Comparison of ENCODE assay signal across 24 cellular contexts in the genomic region with DNA sequence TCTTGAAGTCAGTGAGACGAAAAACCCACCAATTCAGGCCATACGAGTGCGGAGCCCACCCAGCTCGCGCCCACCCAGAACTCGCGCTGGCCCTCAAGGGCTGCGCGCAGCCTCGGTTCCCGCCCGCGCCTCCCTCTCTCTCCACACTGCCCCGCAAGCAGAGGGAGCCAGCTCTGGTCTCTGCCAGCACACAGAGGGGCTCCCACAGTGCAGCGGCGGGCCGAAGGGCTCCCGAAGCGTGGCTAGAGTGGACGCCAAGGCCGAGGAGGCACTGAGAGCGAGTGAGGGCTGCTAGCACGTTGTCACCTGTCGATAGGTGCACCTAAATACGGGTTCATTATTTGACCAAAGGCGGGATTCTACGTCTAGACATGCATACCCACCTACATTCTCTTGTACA. TPM values are rescaled to one million over a fixed set of nuclear protein-coding genes. Genes with fewer than 3 reads are reported as not detected.
DNase-seq lines count a peak whose midpoint lies in the region; ATAC-seq, FAIRE-seq and TF ChIP-seq lines count a peak whose summit lies in the region.
"Had no signal": no experiment of that assay in that cellular context is flagged by ENCODE, and none has a peak within 500 bp of the region (broad histone marks: within the 10 kb centered on the region; RNA-seq: fewer than 3 reads in every experiment).

No MANE protein-coding gene starts in this region.

- H3K27ac ChIP-seq in H1 (ENCODE audit: low read depth, low read length): no peak overlapping the region
- no peak overlapping the region for H3K27ac ChIP-seq in neuronal stem cell (replicated peaks; ENCODE audit: low read length)
- H3K27ac ChIP-seq: A549, GM23248 had no signal

- no peak overlapping the region for H4K5ac ChIP-seq in H1 (ENCODE audit: insufficient read length, low read depth, low read length)

- H2BK15ac ChIP-seq in H1 (ENCODE audit: low read length): 0 out of 2 replicates have a peak overlapping the region, but pooled peaks have one; percentile 61
- no peak overlapping the region for H2BK15ac ChIP-seq in neuronal stem cell (ENCODE audit: low read length)

- H3K27ac Mint-ChIP-seq in stimulated activated naive CD8-positive, alpha-beta T cell treated with anti-CD3 and anti-CD28 coated beads, Interleukin-15, Interleukin-2, amounts not matched to agents 100 ng/mL and 50 ng/mL, for 24 hours: peak overlapping the region; percentile 13
- H3K27ac Mint-ChIP-seq in type B pancreatic cell: no peak overlapping the region
- H3K27ac Mint-ChIP-seq: CD4-positive, alpha-beta memory T cell; HFFc6 had no signal

- H3K27me3 ChIP-seq in H1 (replicated peaks in 1 of 4; ENCODE audit: control insufficient read depth in 3 of 4, extremely low read depth in 1 of 4, insufficient read depth in 3 of 4, low read length in 3 of 4): peaks cover 0 to 7% (median 3%) of the 10 kb centered on the region in 4 experiments; a peak in 3 of 7 replicates
- H3K27me3 ChIP-seq in neuronal stem cell (ENCODE audit: control insufficient read depth in 3 of 3, insufficient read depth in 3 of 3, low read depth in 1 of 3, low read length in 3 of 3): no peaks in the 10 kb centered on the region

- H4K20me1 ChIP-seq in H1 (replicated peaks in 1 of 2; ENCODE audit: control insufficient read depth in 1 of 2, insufficient read depth in 2 of 2, low read length in 2 of 2): no peaks in the 10 kb centered on the region

- no peaks in the 10 kb centered on the region for H3K9me3 Mint-ChIP-seq in stimulated activated naive CD8-positive, alpha-beta T cell treated with anti-CD3 and anti-CD28 coated beads, Interleukin-15, Interleukin-2, amounts not matched to agents 100 ng/mL and 50 ng/mL, for 24 hours
- no peaks in the 10 kb centered on the region for H3K9me3 Mint-ChIP-seq in type B pancreatic cell
- H3K9me3 Mint-ChIP-seq: CD4-positive, alpha-beta memory T cell had no signal

- H2AFZ ChIP-seq in H1 (ENCODE audit: low read length) (no peak overlapping the region), neuronal stem cell (ENCODE audit: low read length) (no peak overlapping the region)
- H2AFZ ChIP-seq: GM23248 had no signal

- H3K4me2 ChIP-seq in H1 (ENCODE audit: insufficient read depth in 1 of 2, low read depth in 2 of 2, low read length in 2 of 2): no peak overlapping the region
- H3K4me2 ChIP-seq in neuronal stem cell (ENCODE audit: insufficient read depth, low read length, poor library complexity, severe bottlenecking): no peak overlapping the region
- H3K4me2 ChIP-seq: A549 had no signal

- H2BK12ac ChIP-seq in H1 (ENCODE audit: low read depth, low read length) (peak overlapping the region; percentile 39; the same call in 1 of the 2 replicates), neuronal stem cell (ENCODE audit: low read length) (peak overlapping the region; percentile 41)

- H3K9me3 ChIP-seq in H1 (ENCODE audit: insufficient read depth in 2 of 2, low read depth in 1 of 2, low read length in 1 of 2): no peaks in the 10 kb centered on the region
- peaks cover 0 to 7% of the 10 kb centered on the region in 2 donors for H3K9me3 ChIP-seq in neuronal stem cell (replicated peaks in 1 of 2; ENCODE audit: control insufficient read depth in 2 of 2, insufficient read depth in 1 of 2, low read depth in 1 of 2, low read length in 2 of 2)
- H3K9me3 ChIP-seq: A549, HAP-1 had no signal

- H3K23ac ChIP-seq in H1 (ENCODE audit: insufficient read length) (no peak overlapping the region), neuronal stem cell (ENCODE audit: low read depth, low read length, poor library complexity) (peak overlapping the region; percentile 80)

- no peaks in the 10 kb centered on the region for H3K36me3 Mint-ChIP-seq in stimulated activated naive CD8-positive, alpha-beta T cell treated with anti-CD3 and anti-CD28 coated beads, Interleukin-15, Interleukin-2, amounts not matched to agents 100 ng/mL and 50 ng/mL, for 24 hours (ENCODE audit: low read depth)
- peaks cover 4% of the 10 kb centered on the region for H3K36me3 Mint-ChIP-seq in type B pancreatic cell

- TF ChIP-seq CTCF in H1 (IDR thresholded peaks at IDR 0.05; ENCODE audit: control extremely low read depth in 1 of 3, insufficient read depth in 1 of 3, low read depth in 1 of 3, low read length in 3 of 3) (no peak), type B pancreatic cell (conservative IDR thresholded peaks at IDR 0.05) (no peak)

- H2AK5ac ChIP-seq in H1 (ENCODE audit: low read depth, low read length) (no peak overlapping the region), neuronal stem cell (ENCODE audit: low read depth, low read length) (peak overlapping the region; percentile 63)

- POLR2A ChIA-PET in H1 (lab: Charles Lee; ENCODE audit: partially characterized antibody): interaction anchor here (1.0 to 3.7 kb wide), 7 partner anchors 9 to 94 kb away, joined by 3 to 25 read pairs (median 15); partner anchors contain the start of gene GMFB

- H2BK20ac ChIP-seq in H1 (ENCODE audit: low read length): no peak overlapping the region

- H3K9ac ChIP-seq in H1 (replicated peaks in 1 of 4; ENCODE audit: extremely low read depth in 1 of 4, low read depth in 3 of 4, low read length in 3 of 4): no peak overlapping the region
- H3K9ac ChIP-seq in neuronal stem cell (ENCODE audit: low read depth, low read length, poor library complexity): no peak overlapping the region
- H3K9ac ChIP-seq: GM23248 had no signal

- WGBS in H1 (ENCODE audit: extremely low coverage in 1 of 2, insufficient coverage in 1 of 2, insufficient read length in 1 of 2, insufficient replicate concordance in 2 of 2, low coverage in 1 of 2, low lambda C conversion rate in 2 of 2, missing lambda C conversion rate in 1 of 2), 2 experiments: 92% methylated on average over 18 of the region's 27 CpGs; no CpG with 5 or more reads in 1 of the 2 experiments
- WGBS in neuronal stem cell (ENCODE audit: extremely low coverage in 2 of 2, insufficient read length in 2 of 2, insufficient replicate concordance in 1 of 2), 2 donors: no CpG with 5 or more reads among the region's 27 CpGs

- no peaks in the 10 kb centered on the region for H3K79me2 ChIP-seq in H1 (ENCODE audit: control insufficient read depth in 1 of 2, insufficient read depth in 2 of 2, low read length in 2 of 2)

- ATAC-seq in stimulated activated naive CD8-positive, alpha-beta T cell treated with anti-CD3 and anti-CD28 coated beads, Interleukin-15, Interleukin-2, amounts not matched to agents 100 U/mL and 50 U/mL, for 24 hours: no peak
- ATAC-seq in HG03108 (IDR thresholded peaks at IDR 0.05; ENCODE audit: unreplicated experiment): no peak
- ATAC-seq: A549, GM12878 had no signal

- no peak overlapping the region for H3K4me3 Mint-ChIP-seq in stimulated activated naive CD8-positive, alpha-beta T cell treated with anti-CD3 and anti-CD28 coated beads, Interleukin-15, Interleukin-2, amounts not matched to agents 100 ng/mL and 50 ng/mL, for 24 hours
- H3K4me3 Mint-ChIP-seq in type B pancreatic cell: peak overlapping the region; percentile 25
- H3K4me3 Mint-ChIP-seq: CD4-positive, alpha-beta memory T cell; HFFc6 had no signal

- H3K27me3 Mint-ChIP-seq in stimulated activated naive CD8-positive, alpha-beta T cell treated with anti-CD3 and anti-CD28 coated beads, Interleukin-15, Interleukin-2, amounts not matched to agents 100 ng/mL and 50 ng/mL, for 24 hours: no peaks in the 10 kb centered on the region
- peaks cover 3% of the 10 kb centered on the region for H3K27me3 Mint-ChIP-seq in type B pancreatic cell

- H3K79me1 ChIP-seq in H1 (ENCODE audit: low read depth, low read length) (no peaks in the 10 kb centered on the region; the same call in 1 of the 2 replicates), neuronal stem cell (ENCODE audit: low read depth, low read length) (peaks cover 5% of the 10 kb centered on the region)

- H3K14ac ChIP-seq in H1 (ENCODE audit: insufficient read length) (no peak overlapping the region), neuronal stem cell (ENCODE audit: low read length) (no peak overlapping the region)

- H4K8ac ChIP-seq in H1 (ENCODE audit: extremely low read depth, insufficient read depth, low read length): no peak overlapping the region
- H4K8ac ChIP-seq in neuronal stem cell (ENCODE audit: low read depth, low read length): no peak overlapping the region

- peaks cover 0 to 3% (median 1%) of the 10 kb centered on the region in 4 experiments; a peak in 2 of 7 replicates for H3K4me1 ChIP-seq in H1 (replicated peaks in 1 of 4; ENCODE audit: control insufficient read depth in 3 of 4, insufficient read depth in 4 of 4, low read length in 3 of 4)
- H3K4me1 ChIP-seq in neuronal stem cell (ENCODE audit: control insufficient read depth in 2 of 2, insufficient read depth in 1 of 2, low read depth in 1 of 2, low read length in 2 of 2): peaks cover 3 to 10% of the 10 kb centered on the region in 2 donors

- TF ChIP-seq RAD21 in H1 (IDR thresholded peaks at IDR 0.05 in 1 of 2, conservative IDR thresholded peaks at IDR 0.05 in 1 of 2; ENCODE audit: low read depth in 2 of 2, low read length in 2 of 2): no peak

- no peak overlapping the region for H3K4ac ChIP-seq in H1 (replicated peaks; ENCODE audit: insufficient read length, low read depth, low read length)
- H3K4ac ChIP-seq in neuronal stem cell (ENCODE audit: low read length): no peak overlapping the region

- H3K23me2 ChIP-seq in H1 (ENCODE audit: low read depth, low read length): peaks cover 11% of the 10 kb centered on the region; the same call in 1 of the 2 replicates

- no peak for FAIRE-seq in H1 (lab: Jason Lieb, UNC)
- FAIRE-seq: A549, G401.6, GM12878, GM19239, H54 had no signal

- H2BK5ac ChIP-seq in H1 (ENCODE audit: low read depth, low read length): no peak overlapping the region
- no peak overlapping the region for H2BK5ac ChIP-seq in neuronal stem cell (ENCODE audit: low read length)

- H3K4me1 Mint-ChIP-seq in stimulated activated naive CD8-positive, alpha-beta T cell treated with anti-CD3 and anti-CD28 coated beads, Interleukin-15, Interleukin-2, amounts not matched to agents 100 ng/mL and 50 ng/mL, for 24 hours (ENCODE audit: low read depth): peaks cover 20% of the 10 kb centered on the region
- H3K4me1 Mint-ChIP-seq in type B pancreatic cell (ENCODE audit: unreplicated experiment): peaks cover 17% of the 10 kb centered on the region

- no peak overlapping the region for H3K4me3 ChIP-seq in H1 (ENCODE audit: extremely low read depth in 1 of 4, insufficient read depth in 2 of 4, low read depth in 3 of 4, low read length in 4 of 4)
- H3K4me3 ChIP-seq in neuronal stem cell (ENCODE audit: low read length in 2 of 2): no peak overlapping the region
- H3K4me3 ChIP-seq: A549, GM12878, GM23248, HAP-1 had no signal

- no peak for TF ChIP-seq EP300 in H1 (IDR thresholded peaks at IDR 0.05; ENCODE audit: borderline replicate concordance in 1 of 2, low read depth in 2 of 2, low read length in 2 of 2)

- H3K36me3 ChIP-seq in H1 (ENCODE audit: control insufficient read depth in 2 of 4, insufficient read depth in 4 of 4, low read length in 3 of 4) (no peaks in the 10 kb centered on the region), neuronal stem cell (replicated peaks in 1 of 2; ENCODE audit: control insufficient read depth in 2 of 2, insufficient read depth in 2 of 2, low read length in 2 of 2) (peaks cover 3% of the 10 kb centered on the region in 2 donors)
- H3K36me3 ChIP-seq: HAP-1 had no signal

- DNase-seq in stimulated activated naive CD8-positive, alpha-beta T cell treated with anti-CD3 and anti-CD28 coated beads, Interleukin-15, Interleukin-2, amounts not matched to agents 100 U/mL and 50 U/mL, for 24 hours: no peak
- no peak for DNase-seq in H1 (ENCODE audit: low read depth in 1 of 2, low spot score in 2 of 2)
- DNase-seq in neuronal stem cell (ENCODE audit: low spot score): no peak
- no peak for DNase-seq in type B pancreatic cell (ENCODE audit: extremely low spot score, unreplicated experiment)
- DNase-seq in GM03348 (ENCODE audit: low spot score): no peak
- DNase-seq in OCI-M2 (lab: John Stamatoyannopoulos, UW; ENCODE audit: unreplicated experiment): no peak
- DNase-seq: 8988T; ACHN; C1 segment of cervical spinal cord; Calu3; CD4-positive, alpha-beta memory T cell; COR-L47; DMS53; DMS79 treated with DMSO at 0.1 percent for 48 hours; GM23248; HFFc6 had no signal

- CTCF ChIA-PET in H1 (lab: Charles Lee; ENCODE audit: partially characterized antibody): interaction anchor here (0.8 to 5.3 kb wide), 10 partner anchors 10 to 50 kb away, joined by 3 to 26 read pairs (median 5); no protein-coding TSS in a partner anchor

- H2BK120ac ChIP-seq in H1 (replicated peaks; ENCODE audit: low read depth, low read length): no peak overlapping the region
- H2BK120ac ChIP-seq in neuronal stem cell (ENCODE audit: low read depth, low read length): no peak overlapping the region

- no peak for TF ChIP-seq POLR2A in H1 (IDR thresholded peaks at IDR 0.05; ENCODE audit: control extremely low read depth in 1 of 2, low read depth in 2 of 2, low read length in 2 of 2)

- H3K56ac ChIP-seq in H1 (replicated peaks; ENCODE audit: insufficient read length, low read depth, low read length): no peak overlapping the region

- H4K91ac ChIP-seq in H1 (replicated peaks; ENCODE audit: insufficient read length, low read length) (no peak overlapping the region), neuronal stem cell (ENCODE audit: low read depth, low read length, poor library complexity) (no peak overlapping the region)

- H3K18ac ChIP-seq in H1 (ENCODE audit: extremely low read depth, low read length) (no peak overlapping the region), neuronal stem cell (ENCODE audit: low read length) (peak overlapping the region; percentile 71)

RNA-seq across cellular contexts. Expression of gene CDKN3, which starts 2.2 kb away (rescaled TPM):
- total RNA-seq in H1 (2021; fragmentation: NEBNext Ultra II Directional; extraction: Animal tissue kit (Norgen Biotek cat#: 25700)): 41.5 and 48.3 TPM in 2 replicates
- 25.4 and 43.5 TPM in 2 replicates for polyA plus RNA-seq in H1 (2011; rRNA removed)
- polyA plus RNA-seq in H1 (2011; cell fraction: cytosol; rRNA removed): 45.7 TPM
- 10.7 TPM for polyA plus RNA-seq in H1 (2011; cell fraction: nucleus; rRNA removed)
- polyA plus RNA-seq in H1 (2012, experiment 1 of 2): 26.3 to 34.7 TPM (median 32.0 TPM) in 4 replicates
- 15.1 TPM for polyA plus RNA-seq in H1 (2012, experiment 2 of 2)
- polyA plus RNA-seq in H1 (2013, experiment 1 of 2): 96.1 TPM
- polyA plus RNA-seq in H1 (2013, experiment 2 of 2): 92.4 TPM
- 16.3 and 28.1 TPM in 2 replicates for polyA minus RNA-seq in H1 (2011; rRNA and poly(A)+ RNA removed)
- polyA minus RNA-seq in H1 (2011; cell fraction: cytosol; rRNA and poly(A)+ RNA removed): 16.1 TPM
- polyA minus RNA-seq in H1 (2011; cell fraction: nucleus; rRNA and poly(A)+ RNA removed): 16.6 TPM
- polyA plus RNA-seq in neuronal stem cell (2013, experiment 1 of 2): 95.8 TPM
- polyA plus RNA-seq in neuronal stem cell (2013, experiment 2 of 2): 96.2 TPM
- total RNA-seq in type B pancreatic cell (ENCODE audit: low replicate concordance): 10.2 and 31.0 TPM in 2 replicates

RNA-seq across cellular contexts. Expression of gene CNIH1, which starts 46.6 kb away (rescaled TPM):
- 118 and 119 TPM in 2 replicates for total RNA-seq in H1 (2021; fragmentation: NEBNext Ultra II Directional; extraction: Animal tissue kit (Norgen Biotek cat#: 25700))
- 234 and 333 TPM in 2 replicates for polyA plus RNA-seq in H1 (2011; rRNA removed)
- 230 TPM for polyA plus RNA-seq in H1 (2011; cell fraction: cytosol; rRNA removed)
- polyA plus RNA-seq in H1 (2011; cell fraction: nucleus; rRNA removed): 84.1 TPM
- 91.6 to 126 TPM (median 105 TPM) in 4 replicates for polyA plus RNA-seq in H1 (2012, experiment 1 of 2)
- 33.4 TPM for polyA plus RNA-seq in H1 (2012, experiment 2 of 2)
- 170 TPM for polyA plus RNA-seq in H1 (2013, experiment 1 of 2)
- 202 TPM for polyA plus RNA-seq in H1 (2013, experiment 2 of 2)
- polyA minus RNA-seq in H1 (2011; rRNA and poly(A)+ RNA removed): 240 and 302 TPM in 2 replicates
- polyA minus RNA-seq in H1 (2011; cell fraction: cytosol; rRNA and poly(A)+ RNA removed): 110 TPM
- 76.1 TPM for polyA minus RNA-seq in H1 (2011; cell fraction: nucleus; rRNA and poly(A)+ RNA removed)
- 141 TPM for polyA plus RNA-seq in neuronal stem cell (2013, experiment 1 of 2)
- polyA plus RNA-seq in neuronal stem cell (2013, experiment 2 of 2): 128 TPM
- 111 and 121 TPM in 2 replicates for total RNA-seq in type B pancreatic cell (ENCODE audit: low replicate concordance)
